In genomic region chr11:69352181-69352580, GRCh38 we compare ENCODE assay signal across 16 cellular contexts. TPM values are rescaled to one million over a fixed set of nuclear protein-coding genes. Genes with fewer than 3 reads are reported as not detected.
DNase-seq lines count a peak whose midpoint lies in the region; ATAC-seq and TF ChIP-seq lines count a peak whose summit lies in the region.
"Had no signal": no experiment of that assay in that cellular context is flagged by ENCODE, and none has a peak within 500 bp of the region (broad histone marks: within the 10 kb centered on the region; RNA-seq: fewer than 3 reads in every experiment).

No MANE protein-coding gene starts in this region.

- peak; percentile 3 to 7 for DNase-seq in activated T-cell treated with anti-CD3 and anti-CD28 coated beads, Interleukin-2, amount 50 U/mL, for 48 hours
- DNase-seq in activated T-cell treated with anti-CD3 and anti-CD28 coated beads for 4 hours (no peak), RWPE2 (ENCODE audit: low spot score) (no peak), foreskin melanocyte (peak; percentile 16), NCI-H2196 (lab: John Stamatoyannopoulos, UW; ENCODE audit: unreplicated experiment) (no peak), cerebellar cortex (ENCODE audit: low spot score) (no peak)
- DNase-seq: CD4-positive, CD25-positive, alpha-beta regulatory T cell; hypothalamus; left cardiac atrium; spleen had no signal

- H3K9ac ChIP-seq in skeletal muscle satellite cell (ENCODE audit: low read depth, low read length) = peak overlapping the region; percentile 65
- H3K9ac ChIP-seq: parathyroid adenoma had no signal

- H3K36me3 ChIP-seq in RWPE2 (ENCODE audit: low read depth) (no peaks in the 10 kb centered on the region), skeletal muscle satellite cell (ENCODE audit: insufficient read depth, low read length) (no peaks in the 10 kb centered on the region)
- H3K36me3 ChIP-seq: spleen, upper lobe of left lung had no signal

- ATAC-seq in RWPE2 (ENCODE audit: low read depth) = no peak
- no peak for ATAC-seq in HG02642 (IDR thresholded peaks at IDR 0.05; ENCODE audit: poor library complexity, unreplicated experiment)
- ATAC-seq: Right ventricle myocardium inferior had no signal

- peaks cover 4% of the 10 kb centered on the region for H3K9me3 ChIP-seq in RWPE2 (ENCODE audit: severe bottlenecking)
- no peaks in the 10 kb centered on the region for H3K9me3 ChIP-seq in skeletal muscle satellite cell (replicated peaks; ENCODE audit: low read length)
- H3K9me3 ChIP-seq: upper lobe of left lung had no signal

- H3K4me3 ChIP-seq in RWPE2 (ENCODE audit: severe bottlenecking) = no peak overlapping the region
- no peak overlapping the region for H3K4me3 ChIP-seq in skeletal muscle satellite cell (ENCODE audit: low read length)
- H3K4me3 ChIP-seq: spleen, upper lobe of left lung had no signal

- TF ChIP-seq CTCF in RWPE2 (IDR thresholded peaks at IDR 0.05; ENCODE audit: poor library complexity, severe bottlenecking) = no peak

- H3K4me2 ChIP-seq in skeletal muscle satellite cell (ENCODE audit: low read length) = peak overlapping the region; percentile 29

- peaks cover 35% of the 10 kb centered on the region for H3K4me1 ChIP-seq in RWPE2 (ENCODE audit: insufficient read depth, poor library complexity, severe bottlenecking)
- H3K4me1 ChIP-seq in skeletal muscle satellite cell (ENCODE audit: control insufficient read depth, insufficient read depth, low read length) = peaks cover 51% of the 10 kb centered on the region
- H3K4me1 ChIP-seq: parathyroid adenoma, upper lobe of left lung had no signal

- no peaks in the 10 kb centered on the region for H3K27me3 ChIP-seq in RWPE2 (ENCODE audit: insufficient read depth, poor library complexity, severe bottlenecking)
- H3K27me3 ChIP-seq in skeletal muscle satellite cell (ENCODE audit: control insufficient read depth, insufficient read depth, low read length) = no peaks in the 10 kb centered on the region
- H3K27me3 ChIP-seq: upper lobe of left lung had no signal

- peak overlapping the region; percentile 86 for H3K27ac ChIP-seq in RWPE2 (ENCODE audit: poor library complexity, severe bottlenecking)
- H3K27ac ChIP-seq: parathyroid adenoma, spleen, upper lobe of left lung had no signal

RNA-seq across cellular contexts. Expression of gene MYEOV, which starts 58.2 kb away (rescaled TPM):
- total RNA-seq in skeletal muscle satellite cell (2012; rRNA removed) = 6.8 and 28.4 TPM in 2 replicates
- total RNA-seq: Right ventricle myocardium inferior; T-helper 2 cell treated with Interferon-gamma antibody and Interleukin-4, amounts not matched to agents 100 ng/mL and 5 ng/mL, for 36 hours had no signal

Comparison
In these comparisons a context has a peak if more than half of its experiments do, and no peak if none do; other contexts are left out.
1. DNase-seq: peak in activated T-cell treated with anti-CD3 and anti-CD28 coated beads, Interleukin-2, amount 50 U/mL, for 48 hours (2 of 2) and foreskin melanocyte (single experiment); none in activated T-cell treated with anti-CD3 and anti-CD28 coated beads for 4 hours (single experiment), RWPE2 (single experiment), NCI-H2196 (single experiment) and cerebellar cortex (single experiment).